ENCODE assay signal across 19 cellular contexts in genomic region chr3:24923565-24923964, GRCh38.
"Had no signal": no experiment of that assay in that cellular context is flagged by ENCODE, and none has a peak within 500 bp of the region (broad histone marks: within the 10 kb centered on the region; RNA-seq: fewer than 3 reads in every experiment).

No MANE protein-coding gene starts in this region.

- H3K9ac ChIP-seq: parathyroid adenoma had no signal

- DNase-seq: activated CD4-positive, alpha-beta T cell treated with anti-CD3 and anti-CD28 coated beads for 1 hour; activated gamma-delta T cell; activated T-cell treated with anti-CD3 and anti-CD28 coated beads, Interleukin-2, amount 50 U/mL, for 72 hours; colonic mucosa; endodermal cell; erythroblast; gastrocnemius medialis; heart left ventricle; mesendoderm; naive thymus-derived CD8-positive, alpha-beta T cell; right cardiac atrium; small intestine; stimulated activated CD4-positive, alpha-beta T cell treated with anti-CD3 and anti-CD28 coated beads, Interleukin-4, amount 100 ng/mL, for 1 hour; stimulated activated naive CD8-positive, alpha-beta T cell treated with anti-CD3 and anti-CD28 coated beads, Interleukin-15, amount 100 ng/mL, for 72 hours; trophoblast cell had no signal

- H3K4me1 ChIP-seq: ascending aorta, colonic mucosa, gastrocnemius medialis, heart left ventricle, parathyroid adenoma, suprapubic skin had no signal

- H3K4me3 ChIP-seq: ascending aorta, colonic mucosa, gastrocnemius medialis, heart left ventricle, suprapubic skin had no signal

- H3K27me3 ChIP-seq: ascending aorta, colonic mucosa, gastrocnemius medialis, heart left ventricle, neutrophil, suprapubic skin had no signal

- H3K9me3 ChIP-seq: ascending aorta, colonic mucosa, gastrocnemius medialis, heart left ventricle, neutrophil, suprapubic skin had no signal

- FAIRE-seq: small intestine had no signal

- H3K36me3 ChIP-seq: ascending aorta, colonic mucosa, gastrocnemius medialis, heart left ventricle, neutrophil, suprapubic skin had no signal

- H3K27ac ChIP-seq: ascending aorta, colonic mucosa, gastrocnemius medialis, heart left ventricle, neutrophil, parathyroid adenoma, suprapubic skin had no signal

- ATAC-seq: activated T-cell treated with anti-CD3 and anti-CD28 coated beads, Interleukin-2, amount 50 U/mL, for 72 hours; gastrocnemius medialis; heart left ventricle; naive thymus-derived CD8-positive, alpha-beta T cell; right cardiac atrium; stimulated activated naive CD8-positive, alpha-beta T cell treated with anti-CD3 and anti-CD28 coated beads, Interleukin-15, amount 100 ng/mL, for 72 hours had no signal
